1 cellular context compared by ENCODE assay signal in the genomic region with DNA sequence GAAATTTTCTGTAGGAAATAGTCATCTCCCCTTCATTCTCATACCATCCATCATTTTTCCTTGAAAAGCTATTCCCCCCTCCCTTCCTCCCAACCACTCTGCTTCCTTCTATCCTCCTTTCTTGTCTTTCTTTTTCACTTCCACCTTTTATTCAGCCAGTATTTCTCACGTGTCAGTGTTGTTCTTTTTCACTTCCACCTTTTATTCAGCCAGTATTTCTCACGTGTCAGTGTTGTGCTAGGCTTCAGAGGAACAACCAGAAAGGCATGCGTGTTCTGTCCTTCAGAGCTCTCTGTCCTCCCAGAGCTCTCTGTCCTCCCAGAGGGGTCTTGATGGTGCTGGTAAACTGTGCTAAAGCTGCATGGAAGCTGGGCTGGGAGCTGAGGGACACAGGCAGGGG.
A peak's percentile ranks its signal among the peaks of the same experiment; 100 is the strongest.
TF ChIP-seq lines count a peak whose summit lies in the region.

No MANE protein-coding gene starts in this region.

TF ChIP-seq in GM12878, 131 proteins besides CTCF, POLR2A, EP300 and RAD21:
- TF ChIP-seq IKZF2 (IDR thresholded peaks at IDR 0.05) (peak; percentile 47 to 54; a peak in 2 of 4 replicates), ZNF217 (IDR thresholded peaks at IDR 0.05) (no peak), CBX3 (IDR thresholded peaks at IDR 0.05; ENCODE audit: borderline replicate concordance, low read depth) (no peak), CREM (IDR thresholded peaks at IDR 0.05; ENCODE audit: low read depth) (no peak), SPI1 (IDR thresholded peaks at IDR 0.05; ENCODE audit: borderline replicate concordance, insufficient read depth, low read depth, low read length) (peak; percentile 58; the same call in 1 of the 2 replicates), IKZF1 (conservative IDR thresholded peaks at IDR 0.05) (peak; percentile 21; the same call in 1 of the 2 replicates), EZH2 (IDR thresholded peaks at IDR 0.05; ENCODE audit: borderline replicate concordance, control insufficient read depth, low read depth, low read length) (no peak), ESRRA (IDR thresholded peaks at IDR 0.05; ENCODE audit: low read length) (no peak), BHLHE40 (IDR thresholded peaks at IDR 0.05; ENCODE audit: borderline replicate concordance in 1 of 2, low read depth in 2 of 2, low read length in 1 of 2) (peak; percentile 66 to 78; a peak in 3 of 4 replicates)
